In genomic region chr6:41942045-41942851, GRCh38 we compare ENCODE assay signal across 8 cellular contexts. TPM values are rescaled to one million over a fixed set of nuclear protein-coding genes. Genes with fewer than 3 reads are reported as not detected.
A peak's percentile ranks its signal among the peaks of the same experiment; 100 is the strongest.
DNase-seq lines count a peak whose midpoint lies in the region; ATAC-seq and TF ChIP-seq lines count a peak whose summit lies in the region.

No MANE protein-coding gene starts in this region.

- TF ChIP-seq EP300 in ovary (IDR thresholded peaks at IDR 0.05): no peak

- H3K9me3 Mint-ChIP-seq in T-helper 1 cell treated with Interleukin-12 subunit alpha and Interleukin-12 subunit beta and Interleukin-4 antibody, amounts not matched to agents 30 μg/mL and 1 μg/mL, for 36 hours: no peaks in the 10 kb centered on the region

- no peak for TF ChIP-seq POLR2A in ovary (IDR thresholded peaks at IDR 0.05)

- H3K79me2 ChIP-seq in GM23248 (ENCODE audit: insufficient read depth): peaks cover 42% of the 10 kb centered on the region

- H3K9me3 ChIP-seq in GM23248 (ENCODE audit: low read depth) (no peaks in the 10 kb centered on the region), esophagus (ENCODE audit: control insufficient read depth in 2 of 2, insufficient read depth in 1 of 2, low read depth in 1 of 2, low read length in 1 of 2) (no peaks in the 10 kb centered on the region), ovary (no peaks in the 10 kb centered on the region)

- in situ Hi-C loops in GM23248 (cut with MboI): no loop called here

- H3F3A ChIP-seq in GM23248 (ENCODE audit: insufficient read depth): peaks cover 30% of the 10 kb centered on the region

- H3K36me3 ChIP-seq in GM23248 (ENCODE audit: low read depth) (no peaks in the 10 kb centered on the region), esophagus (ENCODE audit: control insufficient read depth in 2 of 2, insufficient read depth in 2 of 2, low read length in 1 of 2) (no peaks in the 10 kb centered on the region), ovary (no peaks in the 10 kb centered on the region)

- H3K4me1 ChIP-seq in GM23248 (ENCODE audit: insufficient read depth): peaks cover 32% of the 10 kb centered on the region
- H3K4me1 ChIP-seq in esophagus (ENCODE audit: control insufficient read depth in 2 of 2, insufficient read depth in 2 of 2, low read length in 1 of 2): peaks cover 5 to 19% of the 10 kb centered on the region in 2 donors
- peaks cover 10% of the 10 kb centered on the region for H3K4me1 ChIP-seq in ovary (ENCODE audit: insufficient read depth)

- TF ChIP-seq CTCF in 22Rv1 (IDR thresholded peaks at IDR 0.05): no peak
- no peak for TF ChIP-seq CTCF in ovary (IDR thresholded peaks at IDR 0.05)

- no peaks in the 10 kb centered on the region for H3K9me2 ChIP-seq in GM23248 (ENCODE audit: insufficient read depth)

- DNase-seq in GM23248: peak; percentile 91
- no peak for DNase-seq in ovary
- no peak for DNase-seq in stimulated activated CD4-positive, alpha-beta T cell treated with anti-CD3 and anti-CD28 coated beads, Interleukin-15, amount 100 ng/mL, for 24 hours

- no peaks in the 10 kb centered on the region for H4K20me1 ChIP-seq in GM23248 (ENCODE audit: insufficient read depth)

- H3K27me3 ChIP-seq in GM23248 (replicated peaks; ENCODE audit: insufficient read depth) (no peaks in the 10 kb centered on the region), esophagus (ENCODE audit: control insufficient read depth in 1 of 2, insufficient read depth in 2 of 2, low read length in 2 of 2) (no peaks in the 10 kb centered on the region), ovary (no peaks in the 10 kb centered on the region)

- peak overlapping the region; percentile 83 for H3K4me2 ChIP-seq in GM23248 (ENCODE audit: unreplicated experiment)

- 23 to 24% methylated on average over 21 of the region's 21 CpGs for WGBS in GM23248 (ENCODE audit: low coverage in 1 of 2, low lambda C conversion rate in 2 of 2, missing lambda C conversion rate in 2 of 2), 2 experiments
- 34% methylated on average over 21 of the region's 21 CpGs for WGBS in esophagus, 2 donors
- WGBS in ovary, 3 donors: 30 to 34% (median 31%) methylated on average over 21 of the region's 21 CpGs

- no peaks in the 10 kb centered on the region for H3K27me3 Mint-ChIP-seq in T-helper 1 cell treated with Interleukin-12 subunit alpha and Interleukin-12 subunit beta and Interleukin-4 antibody, amounts not matched to agents 30 μg/mL and 1 μg/mL, for 36 hours (ENCODE audit: low read depth)

- H3K4me1 Mint-ChIP-seq in T-helper 1 cell treated with Interleukin-12 subunit alpha and Interleukin-12 subunit beta and Interleukin-4 antibody, amounts not matched to agents 30 μg/mL and 1 μg/mL, for 36 hours (ENCODE audit: low read depth): peaks cover 40% of the 10 kb centered on the region

- ATAC-seq in GM18858 (IDR thresholded peaks at IDR 0.05; ENCODE audit: unreplicated experiment) (no peak), GM21526 (IDR thresholded peaks at IDR 0.05; ENCODE audit: low FRiP score, unreplicated experiment) (no peak)

- intact Hi-C loops in ovary (cut with DNase I): loop anchor here in 1 of 4 donors (5.0 kb wide), 1 partner anchor 100 kb away; no protein-coding TSS in a partner anchor

- peak overlapping the region; percentile 86 for H3K4me3 Mint-ChIP-seq in T-helper 1 cell treated with Interleukin-12 subunit alpha and Interleukin-12 subunit beta and Interleukin-4 antibody, amounts not matched to agents 30 μg/mL and 1 μg/mL, for 36 hours

- peaks cover 38% of the 10 kb centered on the region for H3K36me3 Mint-ChIP-seq in T-helper 1 cell treated with Interleukin-12 subunit alpha and Interleukin-12 subunit beta and Interleukin-4 antibody, amounts not matched to agents 30 μg/mL and 1 μg/mL, for 36 hours (ENCODE audit: low read depth)

- peak overlapping the region; percentile 78 for H3K9ac ChIP-seq in GM23248

- H3K27ac ChIP-seq in 22Rv1: peak overlapping the region; percentile 70
- peak overlapping the region; percentile 77 for H3K27ac ChIP-seq in GM23248
- peak overlapping the region; percentile 88 to 93 for H3K27ac ChIP-seq in esophagus (ENCODE audit: low read depth in 2 of 2, low read length in 1 of 2)
- H3K27ac ChIP-seq in ovary: peak overlapping the region in 1 of 2 donors; percentile 29

- H2AFZ ChIP-seq in GM23248: peak overlapping the region; percentile 88

- peak overlapping the region; percentile 99 for H3K4me3 ChIP-seq in GM23248
- peak overlapping the region; percentile 88 to 89 for H3K4me3 ChIP-seq in esophagus (ENCODE audit: low read depth in 1 of 2, low read length in 2 of 2)
- H3K4me3 ChIP-seq in ovary: peak overlapping the region; percentile 61

- H3K27ac Mint-ChIP-seq in T-helper 1 cell treated with Interleukin-12 subunit alpha and Interleukin-12 subunit beta and Interleukin-4 antibody, amounts not matched to agents 30 μg/mL and 1 μg/mL, for 36 hours: peak overlapping the region; percentile 93

RNA-seq across cellular contexts. Expression of gene CCND3, which starts 0.6 kb away (rescaled TPM):
- 47.8 and 48.1 TPM in 2 replicates for total RNA-seq in GM23248 (2014; rRNA removed; shearing (Covaris generic))
- polyA plus RNA-seq in GM23248 (2016; fragmentation: Nextera tagmentation; extraction: Ambion mirVana) (70.7 and 73.6 TPM in 2 replicates), esophagus (10 to 100 TPM; 24.6 to 30.4 TPM), ovary (10 to 100 TPM; 23.9 to 52.8 TPM)
- 100 to 1,000 TPM in 1 of 7 donors, 10 to 100 TPM in 6; 22.7 to 217 (median 58.4) TPM for total RNA-seq in ovary

RNA-seq across cellular contexts. Expression of gene BYSL, which starts 20.9 kb away (rescaled TPM):
- total RNA-seq in GM23248 (2014; rRNA removed; shearing (Covaris generic)): 11.0 and 12.3 TPM in 2 replicates
- polyA plus RNA-seq in GM23248 (2016; fragmentation: Nextera tagmentation; extraction: Ambion mirVana) (28.0 and 30.2 TPM in 2 replicates), esophagus (10 to 100 TPM in 1 of 2 donors, 1 to 10 TPM in 1; 6.0 to 14.2 TPM), ovary (1 to 10 TPM; 8.5 TPM)
- 10 to 100 TPM in 5 of 7 donors, 1 to 10 TPM in 2; 4.8 to 29.2 (median 14.8) TPM for total RNA-seq in ovary

RNA-seq across cellular contexts. Expression of gene MED20, which starts 21.3 kb away (rescaled TPM):
- 21.0 and 30.6 TPM in 2 replicates for total RNA-seq in GM23248 (2014; rRNA removed; shearing (Covaris generic))
- polyA plus RNA-seq in GM23248 (2016; fragmentation: Nextera tagmentation; extraction: Ambion mirVana): 24.2 and 25.5 TPM in 2 replicates
- 1 to 10 TPM; 7.1 to 8.0 TPM for polyA plus RNA-seq in esophagus
- total RNA-seq in ovary: 10 to 100 TPM in 5 of 7 donors, 1 to 10 TPM in 2; 8.4 to 20.0 (median 13.1) TPM
- polyA plus RNA-seq in ovary: 10 to 100 TPM in 1 of 2 donors, 1 to 10 TPM in 1; 7.2 to 15.1 TPM

RNA-seq across cellular contexts. Expression of gene USP49, which starts 47.1 kb away (rescaled TPM):
- 0.97 and 2.4 TPM in 2 replicates for total RNA-seq in GM23248 (2014; rRNA removed; shearing (Covaris generic))
- polyA plus RNA-seq in GM23248 (2016; fragmentation: Nextera tagmentation; extraction: Ambion mirVana): 0.70 and 1.2 TPM in 2 replicates
- polyA plus RNA-seq in esophagus: 1 to 10 TPM in 1 of 2 donors, under 1 TPM in 1; 0.69 to 1.0 TPM
- 1 to 10 TPM; 2.4 to 5.1 (median 4.7) TPM for total RNA-seq in ovary
- polyA plus RNA-seq in ovary: 1 to 10 TPM; 2.0 to 2.7 TPM
